In the genomic region with DNA sequence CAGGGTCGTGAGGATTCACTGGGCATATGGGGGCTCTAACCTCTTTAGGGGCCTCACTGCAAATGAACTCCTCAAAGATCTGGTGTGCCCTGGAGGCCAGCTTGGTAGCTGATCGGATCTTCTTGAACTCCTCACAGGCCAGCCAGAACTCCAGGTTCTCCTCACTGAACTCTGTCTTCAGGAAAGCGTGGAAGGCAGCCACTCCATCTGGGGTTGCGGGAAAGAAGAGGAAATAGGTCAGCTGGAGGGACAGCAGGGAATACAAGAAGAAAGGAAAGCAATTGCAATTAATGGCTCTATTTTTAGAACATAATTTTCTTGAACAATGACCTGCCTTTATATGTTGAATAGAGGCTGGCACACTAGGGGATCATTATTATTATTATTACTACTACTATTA, we compare ENCODE assay signal across 15 cellular contexts. TPM values are rescaled to one million over a fixed set of nuclear protein-coding genes. Genes with fewer than 3 reads are reported as not detected.
A peak's percentile ranks its signal among the peaks of the same experiment; 100 is the strongest.
DNase-seq lines count a peak whose midpoint lies in the region; ATAC-seq, FAIRE-seq and TF ChIP-seq lines count a peak whose summit lies in the region.
"Had no signal": no experiment of that assay in that cellular context is flagged by ENCODE, and none has a peak within 500 bp of the region (broad histone marks: within the 10 kb centered on the region; RNA-seq: fewer than 3 reads in every experiment).

No MANE protein-coding gene starts in this region.

- H3K18ac ChIP-seq in H1 (ENCODE audit: extremely low read depth, low read length) = no peak overlapping the region

- H3K4me3 ChIP-seq in H1 (ENCODE audit: extremely low read depth in 1 of 4, insufficient read depth in 2 of 4, low read depth in 3 of 4, low read length in 4 of 4) (peak overlapping the region in 1 of 4 experiments; percentile 24; a peak in 1 of 8 replicates), spleen (peak overlapping the region in 6 of 8 donors; percentile 10 to 79 (median 57))
- H3K4me3 ChIP-seq: SJSA1, thoracic aorta had no signal

- H3K9me3 Mint-ChIP-seq in naive thymus-derived CD8-positive, alpha-beta T cell = no peaks in the 10 kb centered on the region
- H3K9me3 Mint-ChIP-seq: activated naive CD4-positive, alpha-beta T cell treated with anti-CD3 and anti-CD28 coated beads, Interleukin-2, amount 10 ng/mL, durations not matched to agents 7 days and 5 days; neural crest cell had no signal

- H3K4me1 ChIP-seq in H1 (replicated peaks in 1 of 4; ENCODE audit: control insufficient read depth in 3 of 4, insufficient read depth in 4 of 4, low read length in 3 of 4) (peaks cover 4 to 19% (median 8%) of the 10 kb centered on the region in 4 experiments), spleen (peaks cover 7 to 82% (median 49%) of the 10 kb centered on the region in 6 donors)

- no peak for TF ChIP-seq RAD21 in H1 (IDR thresholded peaks at IDR 0.05 in 1 of 2, conservative IDR thresholded peaks at IDR 0.05 in 1 of 2; ENCODE audit: low read depth in 2 of 2, low read length in 2 of 2)

- H3K36me3 ChIP-seq in H1 (ENCODE audit: control insufficient read depth in 2 of 4, insufficient read depth in 4 of 4, low read length in 3 of 4) (peaks cover 10 to 15% (median 12%) of the 10 kb centered on the region in 4 experiments; a peak in 5 of 8 replicates), spleen (peaks cover 0 to 23% (median 0%) of the 10 kb centered on the region in 6 donors)
- H3K36me3 ChIP-seq: thoracic aorta had no signal

- H3K79me2 ChIP-seq in H1 (ENCODE audit: control insufficient read depth in 1 of 2, insufficient read depth in 2 of 2, low read length in 2 of 2) = no peaks in the 10 kb centered on the region

- TF ChIP-seq POLR2A in H1 (IDR thresholded peaks at IDR 0.05; ENCODE audit: control extremely low read depth in 1 of 2, low read depth in 2 of 2, low read length in 2 of 2) (no peak; a peak in 1 of 3 replicates), spleen (IDR thresholded peaks at IDR 0.05) (no peak)

- no peak for ATAC-seq in naive thymus-derived CD8-positive, alpha-beta T cell

- no peak overlapping the region for H3K56ac ChIP-seq in H1 (replicated peaks; ENCODE audit: insufficient read length, low read depth, low read length)

- no peak overlapping the region for H3K23ac ChIP-seq in H1 (ENCODE audit: insufficient read length)

- TF ChIP-seq CTCF in H1 (IDR thresholded peaks at IDR 0.05; ENCODE audit: control extremely low read depth in 1 of 3, insufficient read depth in 1 of 3, low read depth in 1 of 3, low read length in 3 of 3) = no peak
- no peak for TF ChIP-seq CTCF in spleen (IDR thresholded peaks at IDR 0.05 in 8 of 11, conservative IDR thresholded peaks at IDR 0.05 in 3 of 11)

- no peak for FAIRE-seq in H1 (lab: Jason Lieb, UNC)
- FAIRE-seq: bronchial epithelial cell, HTR-8/SVneo had no signal

- peak overlapping the region in 1 of 2 experiments; percentile 76; a peak in 1 of 4 replicates for H3K4me2 ChIP-seq in H1 (ENCODE audit: insufficient read depth in 1 of 2, low read depth in 2 of 2, low read length in 2 of 2)

- no peak overlapping the region for H4K5ac ChIP-seq in H1 (ENCODE audit: insufficient read length, low read depth, low read length)

- H3K23me2 ChIP-seq in H1 (ENCODE audit: low read depth, low read length) = peaks cover 7% of the 10 kb centered on the region

- H3K27me3 Mint-ChIP-seq in naive thymus-derived CD8-positive, alpha-beta T cell = peaks cover under 1 to 16% (median 4%) of the 10 kb centered on the region in 5 donors

- H3K4me1 Mint-ChIP-seq in naive thymus-derived CD8-positive, alpha-beta T cell = peaks cover 9 to 22% (median 14%) of the 10 kb centered on the region in 4 donors

- H2BK20ac ChIP-seq in H1 (ENCODE audit: low read length) = 0 out of 2 replicates have a peak overlapping the region, but pooled peaks have one; percentile 25

- TF ChIP-seq EP300 in H1 (IDR thresholded peaks at IDR 0.05; ENCODE audit: borderline replicate concordance in 1 of 2, low read depth in 2 of 2, low read length in 2 of 2) = no peak

- H2BK120ac ChIP-seq in H1 (replicated peaks; ENCODE audit: low read depth, low read length) = no peak overlapping the region

- no peak overlapping the region for H3K14ac ChIP-seq in H1 (ENCODE audit: insufficient read length)

- H2BK15ac ChIP-seq in H1 (ENCODE audit: low read length) = no peak overlapping the region

- 70% methylated on average over 4 of the region's 4 CpGs; no CpG with 5 or more reads in 1 of the 2 experiments for WGBS in H1 (ENCODE audit: extremely low coverage in 1 of 2, insufficient coverage in 1 of 2, insufficient read length in 1 of 2, insufficient replicate concordance in 2 of 2, low coverage in 1 of 2, low lambda C conversion rate in 2 of 2, missing lambda C conversion rate in 1 of 2), 2 experiments
- WGBS in spleen, 5 donors = 58 to 80% (median 66%) methylated on average over 4 of the region's 4 CpGs

- H2AFZ ChIP-seq in H1 (ENCODE audit: low read length) = no peak overlapping the region

- DNase-seq in NCI-H2107 treated with DMSO at 0.1 percent for 48 hours (lab: John Stamatoyannopoulos, UW; ENCODE audit: unreplicated experiment) = peak; percentile 36
- no peak for DNase-seq in NCI-H2107 (lab: John Stamatoyannopoulos, UW)
- DNase-seq in NCI-H2227 (lab: John Stamatoyannopoulos, UW; ENCODE audit: unreplicated experiment) = peak; percentile 66
- DNase-seq in H1 (ENCODE audit: low read depth in 1 of 2, low spot score in 2 of 2) = no peak
- no peak for DNase-seq in spleen
- DNase-seq in naive thymus-derived CD8-positive, alpha-beta T cell = no peak
- DNase-seq in OCI-M1 (lab: John Stamatoyannopoulos, UW) = no peak
- no peak for DNase-seq in posterior vena cava (ENCODE audit: low spot score)

- intact Hi-C loops in spleen (cut with DNase I; ENCODE audit: low total_unique reads) (loop anchor here (2.0 kb wide), 1 partner anchor 181 kb away; no protein-coding TSS in a partner anchor), posterior vena cava (cut with DNase I) (loop anchor here in 1 of 2 donors (2.0 kb wide), 1 partner anchor 181 kb away; no protein-coding TSS in a partner anchor)

- H3K9ac ChIP-seq in H1 (replicated peaks in 1 of 4; ENCODE audit: extremely low read depth in 1 of 4, low read depth in 3 of 4, low read length in 3 of 4) = no peak overlapping the region

- H3K79me1 ChIP-seq in H1 (ENCODE audit: low read depth, low read length) = no peaks in the 10 kb centered on the region

- H2AK5ac ChIP-seq in H1 (ENCODE audit: low read depth, low read length) = no peak overlapping the region

- H4K20me1 ChIP-seq in H1 (replicated peaks in 1 of 2; ENCODE audit: control insufficient read depth in 1 of 2, insufficient read depth in 2 of 2, low read length in 2 of 2) = peaks cover 2 to 4% of the 10 kb centered on the region in 2 experiments

- H3K36me3 Mint-ChIP-seq in naive thymus-derived CD8-positive, alpha-beta T cell = no peaks in the 10 kb centered on the region

- no peak overlapping the region for H2BK12ac ChIP-seq in H1 (ENCODE audit: low read depth, low read length)

- peaks cover 0 to 31% (median 20%) of the 10 kb centered on the region in 4 experiments; a peak in 6 of 7 replicates for H3K27me3 ChIP-seq in H1 (replicated peaks in 1 of 4; ENCODE audit: control insufficient read depth in 3 of 4, extremely low read depth in 1 of 4, insufficient read depth in 3 of 4, low read length in 3 of 4)
- H3K27me3 ChIP-seq in spleen (replicated peaks in 1 of 7) = peaks cover 0 to 14% (median 0%) of the 10 kb centered on the region in 7 donors
- H3K27me3 ChIP-seq: SJSA1 had no signal

- CTCF ChIA-PET in H1 (lab: Charles Lee; ENCODE audit: partially characterized antibody) = interaction anchor here (0.6 to 37.1 kb wide), 33 partner anchors 9 to 517 kb away, joined by 3 to 1131 read pairs (median 5); partner anchors contain the start of genes NPL and RGS8

- no peak overlapping the region for H3K27ac ChIP-seq in H1 (ENCODE audit: low read depth, low read length)
- H3K27ac ChIP-seq in spleen = peak overlapping the region in 6 of 8 donors; percentile 39 to 81 (median 68)
- H3K27ac ChIP-seq: SJSA1 had no signal

- POLR2A ChIA-PET in H1 (lab: Charles Lee; ENCODE audit: partially characterized antibody) = interaction anchor here (0.8 to 15.0 kb wide), 8 partner anchors 14 to 184 kb away, joined by 3 to 231 read pairs (median 10); partner anchors contain the start of gene NPL
- POLR2A ChIA-PET in naive thymus-derived CD8-positive, alpha-beta T cell (lab: Charles Lee) = interaction anchor here (1.2 to 1.5 kb wide), 2 partner anchors 13 to 183 kb away, joined by 4 to 8 read pairs; partner anchors contain the start of gene RNASEL

- H3K27ac Mint-ChIP-seq in naive thymus-derived CD8-positive, alpha-beta T cell = no peak overlapping the region
- H3K27ac Mint-ChIP-seq: activated naive CD4-positive, alpha-beta T cell treated with anti-CD3 and anti-CD28 coated beads, Interleukin-2, amount 10 ng/mL, durations not matched to agents 7 days and 5 days had no signal

- no peak overlapping the region for H3K4me3 Mint-ChIP-seq in naive thymus-derived CD8-positive, alpha-beta T cell
- H3K4me3 Mint-ChIP-seq: activated naive CD4-positive, alpha-beta T cell treated with anti-CD3 and anti-CD28 coated beads, Interleukin-2, amount 10 ng/mL, durations not matched to agents 7 days and 5 days; neural crest cell had no signal

- no peak overlapping the region for H3K4ac ChIP-seq in H1 (replicated peaks; ENCODE audit: insufficient read length, low read depth, low read length)

- H3K9me3 ChIP-seq in H1 (ENCODE audit: insufficient read depth in 2 of 2, low read depth in 1 of 2, low read length in 1 of 2) (no peaks in the 10 kb centered on the region), spleen (no peaks in the 10 kb centered on the region)
- H3K9me3 ChIP-seq: left lung, SJSA1, thoracic aorta had no signal

- no peak overlapping the region for H2BK5ac ChIP-seq in H1 (ENCODE audit: low read depth, low read length)

- H4K8ac ChIP-seq in H1 (ENCODE audit: extremely low read depth, insufficient read depth, low read length) = no peak overlapping the region

- H4K91ac ChIP-seq in H1 (replicated peaks; ENCODE audit: insufficient read length, low read length) = peak overlapping the region; percentile 20

RNA-seq across cellular contexts. Expression of gene RGS16, which starts 2.3 kb away (rescaled TPM):
- total RNA-seq in H1 (2021; fragmentation: NEBNext Ultra II Directional; extraction: Animal tissue kit (Norgen Biotek cat#: 25700)) = 8.1 and 9.8 TPM in 2 replicates
- polyA plus RNA-seq in H1 (2011; rRNA removed) = 5.7 and 7.7 TPM in 2 replicates
- 8.6 TPM for polyA plus RNA-seq in H1 (2011; cell fraction: cytosol; rRNA removed)
- polyA plus RNA-seq in H1 (2011; cell fraction: nucleus; rRNA removed) = 9.3 TPM
- polyA plus RNA-seq in H1 (2012, experiment 1 of 2) = 7.5 to 8.3 TPM (median 8.1 TPM) in 4 replicates
- polyA plus RNA-seq in H1 (2012, experiment 2 of 2) = 8.6 TPM
- polyA plus RNA-seq in H1 (2013, experiment 1 of 2) = 5.7 TPM
- 5.4 TPM for polyA plus RNA-seq in H1 (2013, experiment 2 of 2)
- 4.1 and 5.1 TPM in 2 replicates for polyA minus RNA-seq in H1 (2011; rRNA and poly(A)+ RNA removed)
- polyA minus RNA-seq in H1 (2011; cell fraction: cytosol; rRNA and poly(A)+ RNA removed) = 5.7 TPM
- 6.7 TPM for polyA minus RNA-seq in H1 (2011; cell fraction: nucleus; rRNA and poly(A)+ RNA removed)
- 10 to 100 TPM in 3 of 7 donors, 1 to 10 TPM in 4; 2.6 to 24.2 (median 4.6) TPM for total RNA-seq in spleen
- polyA plus RNA-seq in spleen = 1 to 10 TPM; 2.6 to 4.1 (median 3.0) TPM
- total RNA-seq in naive thymus-derived CD8-positive, alpha-beta T cell = under 1 TPM; 0.41 to 0.49 TPM
- not detected for polyA plus RNA-seq in naive thymus-derived CD8-positive, alpha-beta T cell
- total RNA-seq in posterior vena cava = 1 to 10 TPM; 3.1 to 6.9 TPM

RNA-seq across cellular contexts. Expression of gene RNASEL, which starts 12.9 kb away (rescaled TPM):
- total RNA-seq in H1 (2021; fragmentation: NEBNext Ultra II Directional; extraction: Animal tissue kit (Norgen Biotek cat#: 25700)) = 0.57 and 0.78 TPM in 2 replicates
- polyA plus RNA-seq in H1 (2011; rRNA removed) (0.27 and 0.39 TPM in 2 replicates), spleen (1 to 10 TPM; 5.0 to 7.1 (median 5.5) TPM)
- 0.56 TPM for polyA plus RNA-seq in H1 (2011; cell fraction: cytosol; rRNA removed)
- 0.43 TPM for polyA plus RNA-seq in H1 (2011; cell fraction: nucleus; rRNA removed)
- polyA plus RNA-seq in H1 (2012, experiment 1 of 2) = 0.42 to 0.69 TPM (median 0.55 TPM) in 4 replicates
- 0.08 TPM for polyA plus RNA-seq in H1 (2012, experiment 2 of 2)
- polyA plus RNA-seq in H1 (2013, experiment 1 of 2) = 0.28 TPM
- polyA plus RNA-seq in H1 (2013, experiment 2 of 2) = 0.29 TPM
- 0.63 and 0.73 TPM in 2 replicates for polyA minus RNA-seq in H1 (2011; rRNA and poly(A)+ RNA removed)
- 0.51 TPM for polyA minus RNA-seq in H1 (2011; cell fraction: cytosol; rRNA and poly(A)+ RNA removed)
- polyA minus RNA-seq in H1 (2011; cell fraction: nucleus; rRNA and poly(A)+ RNA removed) = 0.60 TPM
- total RNA-seq in spleen (10 to 100 TPM; 12.7 to 18.1 (median 16.4) TPM), posterior vena cava (1 to 10 TPM; 5.1 to 9.2 TPM)
- total RNA-seq in naive thymus-derived CD8-positive, alpha-beta T cell = 10 to 100 TPM; 20.2 to 20.8 TPM
- polyA plus RNA-seq in naive thymus-derived CD8-positive, alpha-beta T cell = 10 to 100 TPM in 1 of 3 donors, 1 to 10 TPM in 2; 5.0 to 10.1 (median 6.4) TPM

Comparison
In these comparisons a context has a peak if more than half of its experiments do, and no peak if none do; other contexts are left out.
1. DNase-seq: peak in NCI-H2107 treated with DMSO at 0.1 percent for 48 hours (single experiment) and NCI-H2227 (single experiment); none in NCI-H2107 (single experiment), H1 (0 of 2), spleen (single experiment), naive thymus-derived CD8-positive, alpha-beta T cell (0 of 10), OCI-M1 (single experiment) and posterior vena cava (single experiment).